In genomic region chr10:13627459-13628310, GRCh38 we compare ENCODE assay signal across 20 cellular contexts. TPM values are rescaled to one million over a fixed set of nuclear protein-coding genes. Genes with fewer than 3 reads are reported as not detected.
DNase-seq lines count a peak whose midpoint lies in the region; FAIRE-seq and TF ChIP-seq lines count a peak whose summit lies in the region.
"Had no signal": no experiment of that assay in that cellular context is flagged by ENCODE, and none has a peak within 500 bp of the region (broad histone marks: within the 10 kb centered on the region; RNA-seq: fewer than 3 reads in every experiment).

No MANE protein-coding gene starts in this region.

- peaks cover 24% of the 10 kb centered on the region for H3K4me1 ChIP-seq in HUES64 (ENCODE audit: insufficient read depth, low read length)
- peaks cover 11% of the 10 kb centered on the region for H3K4me1 ChIP-seq in iPS-18a (ENCODE audit: control insufficient read depth, low read depth, low read length)
- H3K4me1 ChIP-seq: BE2C had no signal

- H3K9ac ChIP-seq in HUES64 (ENCODE audit: low read depth, low read length): no peak overlapping the region
- H3K9ac ChIP-seq in iPS-18a (ENCODE audit: low read length): no peak overlapping the region

- H3K36me3 ChIP-seq in HUES64 (ENCODE audit: insufficient read depth, low read length) (peaks cover 13% of the 10 kb centered on the region; the same call in 1 of the 2 replicates), iPS-18a (ENCODE audit: control insufficient read depth, low read depth, low read length) (no peaks in the 10 kb centered on the region)
- H3K36me3 ChIP-seq: BE2C had no signal

- 75% methylated on average over 7 of the region's 7 CpGs for WGBS in HUES64

- H3K4me3 ChIP-seq in HUES64 (ENCODE audit: low read length): no peak overlapping the region
- no peak overlapping the region for H3K4me3 ChIP-seq in choroid plexus epithelial cell (ENCODE audit: low read depth, low read length)
- no peak overlapping the region for H3K4me3 ChIP-seq in iPS-18a (ENCODE audit: low read length)

- TF ChIP-seq CTCF in D721Med (IDR thresholded peaks at IDR 0.05; ENCODE audit: insufficient read depth, missing control alignments): no peak
- no peak for TF ChIP-seq CTCF in choroid plexus epithelial cell (conservative IDR thresholded peaks at IDR 0.05; ENCODE audit: low read depth, low read length)

- DNase-seq in D721Med (ENCODE audit: insufficient read length, low spot score) (no peak), choroid plexus epithelial cell (ENCODE audit: low read depth) (peak; percentile 27), amygdala (lab: John Stamatoyannopoulos, UW) (no peak), DMS153 (lab: John Stamatoyannopoulos, UW) (no peak), NCI-H146 treated with DMSO at 0.1 percent for 48 hours (lab: John Stamatoyannopoulos, UW; ENCODE audit: unreplicated experiment) (no peak), NCI-H748 (lab: John Stamatoyannopoulos, UW; ENCODE audit: unreplicated experiment) (no peak)
- DNase-seq: ACHN; BE2C; CD8-positive, alpha-beta T cell; GF-D8; HCEC 1CT; IMR-90; Kasumi-1; MV-4-11; NCI-H1436; NCI-H345; NCI-H526 treated with DMSO at 0.1 percent for 48 hours; SHP77 had no signal

- H3K27ac ChIP-seq in HUES64 (ENCODE audit: low read depth, low read length): peak overlapping the region; percentile 13; the same call in 1 of the 2 replicates
- peak overlapping the region; percentile 9 for H3K27ac ChIP-seq in iPS-18a (ENCODE audit: low read length)

- FAIRE-seq in D721Med (lab: Jason Lieb, UNC): peak; percentile 53

- H3K9me3 ChIP-seq in HUES64 (ENCODE audit: insufficient read depth, low read depth, low read length) (no peaks in the 10 kb centered on the region), iPS-18a (ENCODE audit: control insufficient read depth, low read depth, low read length) (no peaks in the 10 kb centered on the region)
- H3K9me3 ChIP-seq: BE2C had no signal

- no peaks in the 10 kb centered on the region for H3K27me3 ChIP-seq in HUES64 (ENCODE audit: insufficient read depth, low read length)
- no peaks in the 10 kb centered on the region for H3K27me3 ChIP-seq in iPS-18a (ENCODE audit: control insufficient read depth, insufficient read depth, low read length)
- H3K27me3 ChIP-seq: BE2C had no signal

RNA-seq across cellular contexts. Expression of gene PRPF18, which starts 40.9 kb away (rescaled TPM):
- polyA plus RNA-seq in HUES64 (2013, experiment 1 of 2): 12.4 TPM
- polyA plus RNA-seq in HUES64 (2013, experiment 2 of 2): 13.3 TPM
